9 cellular contexts compared by ENCODE assay signal in the genomic region with DNA sequence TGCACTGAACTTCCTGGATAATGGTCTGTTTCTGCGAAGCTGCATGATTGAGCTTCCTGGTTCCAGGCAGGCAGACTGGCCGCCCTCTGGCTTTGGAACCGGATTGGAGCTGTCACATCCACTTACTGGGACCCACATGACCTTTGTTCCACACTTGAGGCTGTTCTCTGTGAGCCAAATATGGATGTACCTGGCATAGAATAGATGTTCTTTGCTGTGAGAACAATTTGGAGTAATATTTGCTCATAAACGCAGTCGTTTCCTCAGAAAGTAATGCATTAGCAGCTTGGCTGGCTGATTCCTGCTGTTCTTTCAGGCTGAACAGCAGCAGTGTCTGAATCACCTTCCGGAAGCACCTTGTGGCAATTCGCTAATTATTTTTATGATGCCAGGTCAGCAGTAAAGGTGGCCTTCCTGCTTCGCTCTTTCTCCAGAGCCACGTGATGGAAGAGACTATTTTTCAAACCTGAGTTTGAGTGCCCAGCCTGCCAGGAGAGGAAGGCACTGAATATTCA.
A peak's percentile ranks its signal among the peaks of the same experiment; 100 is the strongest.
DNase-seq lines count a peak whose midpoint lies in the region; ATAC-seq, FAIRE-seq and TF ChIP-seq lines count a peak whose summit lies in the region.
"Had no signal": no experiment of that assay in that cellular context is flagged by ENCODE, and none has a peak within 500 bp of the region (broad histone marks: within the 10 kb centered on the region; RNA-seq: fewer than 3 reads in every experiment).

No MANE protein-coding gene starts in this region.

- ATAC-seq in natural killer cell: no peak
- no peak for ATAC-seq in HG03280 (IDR thresholded peaks at IDR 0.05; ENCODE audit: unreplicated experiment)
- ATAC-seq in HG02763 (IDR thresholded peaks at IDR 0.05; ENCODE audit: unreplicated experiment): no peak

- intact Hi-C loops in kidney (cut with DNase I) (no loop called here), natural killer cell (cut with micrococcal nuclease) (no loop called here)

- TF ChIP-seq EP300 in tibial nerve (IDR thresholded peaks at IDR 0.05): peak in 1 of 2 donors; percentile 62

- no peak overlapping the region for H3K27ac Mint-ChIP-seq in natural killer cell
- H3K27ac Mint-ChIP-seq: activated naive CD8-positive, alpha-beta T cell had no signal

- H3K9me3 ChIP-seq in adipocyte (ENCODE audit: control insufficient read depth, low read length) (no peaks in the 10 kb centered on the region), kidney (ENCODE audit: control insufficient read depth in 1 of 2, low read length in 2 of 2) (no peaks in the 10 kb centered on the region), thymus (ENCODE audit: control insufficient read depth) (no peaks in the 10 kb centered on the region), tibial nerve (no peaks in the 10 kb centered on the region)

- H3K36me3 ChIP-seq in adipocyte (ENCODE audit: control insufficient read depth, insufficient read depth, low read length, severe bottlenecking): no peaks in the 10 kb centered on the region
- no peaks in the 10 kb centered on the region for H3K36me3 ChIP-seq in kidney (ENCODE audit: control insufficient read depth in 1 of 2, insufficient read depth in 2 of 2, low read length in 2 of 2)
- no peaks in the 10 kb centered on the region for H3K36me3 ChIP-seq in thymus (ENCODE audit: control insufficient read depth, insufficient read depth)
- H3K36me3 ChIP-seq in tibial nerve: no peaks in the 10 kb centered on the region

- no peaks in the 10 kb centered on the region for H3K4me1 Mint-ChIP-seq in natural killer cell

- H3K9me3 Mint-ChIP-seq in natural killer cell: peaks cover 0 to 2% of the 10 kb centered on the region in 2 donors

- peaks cover 0 to 3% of the 10 kb centered on the region in 2 donors for H3K27me3 Mint-ChIP-seq in natural killer cell (ENCODE audit: low read depth in 2 of 2)

- peak overlapping the region; percentile 79 to 97 for H3K27ac ChIP-seq in kidney (ENCODE audit: low read depth in 2 of 2, low read length in 2 of 2)
- H3K27ac ChIP-seq in thymus (ENCODE audit: low read depth): peak overlapping the region; percentile 58
- peak overlapping the region in 2 of 4 donors; percentile 17 for H3K27ac ChIP-seq in tibial nerve

- H3K4me1 ChIP-seq in adipocyte (ENCODE audit: control insufficient read depth, insufficient read depth, low read length) (peaks cover 20% of the 10 kb centered on the region), kidney (ENCODE audit: control insufficient read depth in 1 of 2, insufficient read depth in 1 of 2, low read depth in 1 of 2, low read length in 2 of 2) (peaks cover 21 to 41% of the 10 kb centered on the region in 2 donors), thymus (ENCODE audit: control insufficient read depth, insufficient read depth, low read length) (no peaks in the 10 kb centered on the region), tibial nerve (no peaks in the 10 kb centered on the region)

- DNase-seq in NCI-H1092 (lab: John Stamatoyannopoulos, UW) (peak; percentile 73), adipocyte (ENCODE audit: low read depth) (peak; percentile 12), kidney (peak; percentile 90), tibial nerve (ENCODE audit: low spot score in 2 of 2) (no peak), natural killer cell (no peak)

- no peak for TF ChIP-seq CTCF in kidney (IDR thresholded peaks at IDR 0.05; ENCODE audit: borderline replicate concordance, extremely low read depth, insufficient read depth)
- TF ChIP-seq CTCF in tibial nerve (IDR thresholded peaks at IDR 0.05): no peak
- TF ChIP-seq CTCF in natural killer cell (IDR thresholded peaks at IDR 0.05): no peak

- no peak overlapping the region for H3K4me3 Mint-ChIP-seq in natural killer cell
- H3K4me3 Mint-ChIP-seq: activated naive CD8-positive, alpha-beta T cell had no signal

- no peaks in the 10 kb centered on the region for H3K27me3 ChIP-seq in adipocyte (replicated peaks; ENCODE audit: control insufficient read depth, insufficient read depth, low read length)
- no peaks in the 10 kb centered on the region for H3K27me3 ChIP-seq in thymus (ENCODE audit: control insufficient read depth, insufficient read depth)
- H3K27me3 ChIP-seq in tibial nerve: no peaks in the 10 kb centered on the region

- FAIRE-seq in kidney (lab: Jason Lieb, UNC): peak; percentile 86

- H3K9ac ChIP-seq in adipocyte (ENCODE audit: low read length) (no peak overlapping the region), kidney (ENCODE audit: low read length in 2 of 2) (peak overlapping the region; percentile 29 to 35)

- 75% methylated on average over 9 of the region's 9 CpGs for WGBS in thymus
- 42 to 45% methylated on average over 9 of the region's 9 CpGs for WGBS in tibial nerve, 2 donors

- no peak for TF ChIP-seq POLR2A in tibial nerve (IDR thresholded peaks at IDR 0.05)

- H3K4me3 ChIP-seq in adipocyte (ENCODE audit: low read length) (no peak overlapping the region), kidney (ENCODE audit: low read length in 2 of 2) (peak overlapping the region in 1 of 2 donors; percentile 7), thymus (ENCODE audit: low read length) (no peak overlapping the region), tibial nerve (no peak overlapping the region)

- H3K36me3 Mint-ChIP-seq in natural killer cell: no peaks in the 10 kb centered on the region

Comparison
In these comparisons a context has a peak if more than half of its experiments do, and no peak if none do; other contexts are left out.
1. DNase-seq: peak in NCI-H1092 (single experiment), adipocyte (single experiment) and kidney (single experiment); none in tibial nerve (0 of 2) and natural killer cell (single experiment).